In the genomic region with DNA sequence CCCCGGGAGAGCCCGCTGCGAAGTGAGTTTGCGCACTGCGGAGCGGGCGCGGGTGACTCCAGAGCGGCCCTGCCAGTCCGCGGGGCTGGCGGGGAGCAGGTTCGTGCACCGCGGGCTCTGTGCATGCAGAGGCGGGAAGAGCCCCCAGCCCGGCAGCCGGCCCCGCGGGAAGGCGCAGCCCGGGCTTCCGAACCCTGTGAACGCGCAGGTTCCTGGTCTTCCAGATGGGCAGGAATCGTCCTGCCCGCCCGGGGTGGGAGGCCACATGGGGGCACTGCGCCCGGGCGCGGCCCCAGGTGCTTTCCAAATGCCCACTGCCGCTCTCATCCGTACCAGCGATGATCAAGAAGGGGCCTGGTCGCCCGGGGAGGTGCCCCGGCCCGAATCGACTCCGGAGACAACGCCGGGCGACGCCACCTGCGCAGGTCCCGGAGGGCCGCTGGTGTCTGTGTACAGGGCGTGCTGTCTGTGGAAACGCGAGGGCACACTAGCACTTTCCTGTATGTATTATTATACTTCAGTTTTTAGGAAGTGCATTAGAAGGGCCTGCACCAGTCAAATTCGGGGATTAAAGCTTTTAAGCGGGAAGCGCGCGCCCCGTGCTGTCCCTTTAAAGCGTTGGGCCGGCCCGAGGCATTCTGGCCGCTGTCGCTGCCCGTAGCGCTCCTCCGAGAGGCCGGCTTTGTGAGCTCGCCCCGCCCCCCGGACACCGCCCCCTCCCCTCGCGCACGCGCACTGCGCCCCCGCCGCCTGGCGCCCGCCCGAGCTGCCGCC, we compare ENCODE assay signal across 8 cellular contexts. TPM values are rescaled to one million over a fixed set of nuclear protein-coding genes. Genes with fewer than 3 reads are reported as not detected.
DNase-seq lines count a peak whose midpoint lies in the region; ATAC-seq and TF ChIP-seq lines count a peak whose summit lies in the region.

A gene (plus strand): TSS at position 740 of the 774 bp plus-strand sequence. CDS start 3,796 bp downstream, outside the sequence.

- H3K27ac ChIP-seq in mammary epithelial cell (ENCODE audit: insufficient read depth, low read depth, low read length) (peak within 1 kb of the TSS; percentile 57), skin epidermis (peak within 1 kb of the TSS; percentile 70 to 98 (median 93))

- dilution Hi-C loops in mammary epithelial cell (cut with HindIII; ENCODE audit: low sequenced_read_pairs): no loop called here

- BruUV-seq in mammary epithelial cell (replicated peaks; lab: Mats Ljungman, UMichigan): no TSS peak

- peaks cover 16% of the 10 kb centered on the region for H3K36me3 Mint-ChIP-seq in WTC11

- intact Hi-C loops in mammary epithelial cell (cut with micrococcal nuclease): loop anchor here (1.0 to 5.0 kb wide), 3 partner anchors 29 to 108 kb away; a partner anchor contains a TSS

- no peaks in the 10 kb centered on the region for H3K27me3 Mint-ChIP-seq in WTC11 (ENCODE audit: low read depth)

- POLR2A ChIA-PET in WTC11 (lab: Charles Lee): interaction anchor here (0.9 to 1.0 kb wide), 3 partner anchors 29 to 70 kb away, joined by 3 to 5 read pairs (median 3); a partner anchor contains a TSS

- H3K4me3 Mint-ChIP-seq in WTC11: peak within 1 kb of the TSS; percentile 97

- peaks cover 51% of the 10 kb centered on the region for H3K4me1 Mint-ChIP-seq in WTC11

- peaks cover 30% of the 10 kb centered on the region for H3K4me1 ChIP-seq in mammary epithelial cell (ENCODE audit: insufficient read depth, low read length)

- TF ChIP-seq CTCF in WTC11 (IDR thresholded peaks at IDR 0.05) (no peak), mammary epithelial cell (conservative IDR thresholded peaks at IDR 0.05 in 1 of 2, IDR thresholded peaks at IDR 0.05 in 1 of 2; ENCODE audit: extremely low read depth in 1 of 2, insufficient read depth in 1 of 2, low read depth in 1 of 2, low read length in 2 of 2) (peak in 1 of 2 donors; percentile 21)

- H3K36me3 ChIP-seq in mammary epithelial cell (ENCODE audit: insufficient read depth, low read length): peaks cover 3% of the 10 kb centered on the region

- CTCF ChIA-PET in WTC11 (lab: Charles Lee) (interaction anchor here (0.5 to 0.7 kb wide), 3 partner anchors 25 to 37 kb away, joined by 3 read pairs; no protein-coding TSS in a partner anchor), mammary epithelial cell (lab: Charles Lee; ENCODE audit: low non-redundant PET) (interaction anchor here (0.6 kb wide), 2 partner anchors 29 to 862 kb away, joined by 3 to 4 read pairs; no protein-coding TSS in a partner anchor)

- DNase-seq in NK-92 treated with Interleukin-12 subunit alpha and Interleukin-12 subunit beta, amount 100 ng/mL, for 24 hours (lab: John Stamatoyannopoulos, UW): peak; percentile 84
- DNase-seq in NK-92 (lab: John Stamatoyannopoulos, UW; ENCODE audit: unreplicated experiment) (no peak), NCI-H2227 treated with DMSO at 0.1 percent for 48 hours (lab: John Stamatoyannopoulos, UW) (peak; percentile 55), WTC11 (ENCODE audit: low spot score) (peak; percentile 89), mammary epithelial cell (peak; percentile 84), iPS-NIHi11 (ENCODE audit: low spot score) (peak; percentile 100)

- H3K27me3 ChIP-seq in mammary epithelial cell (ENCODE audit: insufficient read depth, low read length): no peaks in the 10 kb centered on the region

- WGBS in mammary epithelial cell (ENCODE audit: low coverage, missing lambda C conversion rate): 1% methylated on average over 42 of the region's 81 CpGs

- peak within 1 kb of the TSS; percentile 69 for H3K9ac ChIP-seq in mammary epithelial cell (ENCODE audit: insufficient read depth, low read length)

- H3K9me3 Mint-ChIP-seq in WTC11: no peaks in the 10 kb centered on the region

- H3K4me2 ChIP-seq in mammary epithelial cell (ENCODE audit: insufficient read depth, low read depth, low read length): peak within 1 kb of the TSS; percentile 90

- H4K20me1 ChIP-seq in mammary epithelial cell (ENCODE audit: insufficient read depth, low read length): peaks cover 3% of the 10 kb centered on the region

- H3K4me3 ChIP-seq in mammary epithelial cell (replicated peaks in 1 of 3; ENCODE audit: insufficient read depth in 1 of 3, low read depth in 2 of 3, low read length in 3 of 3) (peak within 1 kb of the TSS; percentile 84 to 95 (median 89)), skin epidermis (peak within 1 kb of the TSS; percentile 71 to 94 (median 90))

- peaks cover 55% of the 10 kb centered on the region for H3K79me2 ChIP-seq in mammary epithelial cell (ENCODE audit: insufficient read depth, low read length)

- ATAC-seq in HG03066 (IDR thresholded peaks at IDR 0.05; ENCODE audit: low read depth, unreplicated experiment) (peak; percentile 57), WTC11 (peak; percentile 29)

- H3K27ac Mint-ChIP-seq in WTC11: peak within 1 kb of the TSS; percentile 93

- in situ Hi-C loops in mammary epithelial cell (cut with MboI; ENCODE audit: low sequenced_read_pairs in 2 of 2): no loop called here

- H3K9me3 ChIP-seq in mammary epithelial cell (replicated peaks; ENCODE audit: insufficient read depth, low read length): no peaks in the 10 kb centered on the region

- peak within 1 kb of the TSS; percentile 96 for H2AFZ ChIP-seq in mammary epithelial cell (ENCODE audit: low read depth, low read length)

TF ChIP-seq in WTC11, 78 proteins besides CTCF, POLR2A, EP300 and RAD21 (continues in another document):
- peak; percentile 56; the same call in 1 of the 2 replicates for TF ChIP-seq MYBL2 (CRISPR knock-in tag; IDR thresholded peaks at IDR 0.05)
- TF ChIP-seq, protein P1, sequence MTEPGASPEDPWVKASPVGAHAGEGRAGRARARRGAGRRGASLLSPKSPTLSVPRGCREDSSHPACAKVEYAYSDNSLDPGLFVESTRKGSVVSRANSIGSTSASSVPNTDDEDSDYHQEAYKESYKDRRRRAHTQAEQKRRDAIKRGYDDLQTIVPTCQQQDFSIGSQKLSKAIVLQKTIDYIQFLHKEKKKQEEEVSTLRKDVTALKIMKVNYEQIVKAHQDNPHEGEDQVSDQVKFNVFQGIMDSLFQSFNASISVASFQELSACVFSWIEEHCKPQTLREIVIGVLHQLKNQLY (CRISPR knock-in tag; IDR thresholded peaks at IDR 0.05): 0 out of 2 replicates have a peak, but pooled peaks have one; percentile 30
- TF ChIP-seq, protein P2, sequence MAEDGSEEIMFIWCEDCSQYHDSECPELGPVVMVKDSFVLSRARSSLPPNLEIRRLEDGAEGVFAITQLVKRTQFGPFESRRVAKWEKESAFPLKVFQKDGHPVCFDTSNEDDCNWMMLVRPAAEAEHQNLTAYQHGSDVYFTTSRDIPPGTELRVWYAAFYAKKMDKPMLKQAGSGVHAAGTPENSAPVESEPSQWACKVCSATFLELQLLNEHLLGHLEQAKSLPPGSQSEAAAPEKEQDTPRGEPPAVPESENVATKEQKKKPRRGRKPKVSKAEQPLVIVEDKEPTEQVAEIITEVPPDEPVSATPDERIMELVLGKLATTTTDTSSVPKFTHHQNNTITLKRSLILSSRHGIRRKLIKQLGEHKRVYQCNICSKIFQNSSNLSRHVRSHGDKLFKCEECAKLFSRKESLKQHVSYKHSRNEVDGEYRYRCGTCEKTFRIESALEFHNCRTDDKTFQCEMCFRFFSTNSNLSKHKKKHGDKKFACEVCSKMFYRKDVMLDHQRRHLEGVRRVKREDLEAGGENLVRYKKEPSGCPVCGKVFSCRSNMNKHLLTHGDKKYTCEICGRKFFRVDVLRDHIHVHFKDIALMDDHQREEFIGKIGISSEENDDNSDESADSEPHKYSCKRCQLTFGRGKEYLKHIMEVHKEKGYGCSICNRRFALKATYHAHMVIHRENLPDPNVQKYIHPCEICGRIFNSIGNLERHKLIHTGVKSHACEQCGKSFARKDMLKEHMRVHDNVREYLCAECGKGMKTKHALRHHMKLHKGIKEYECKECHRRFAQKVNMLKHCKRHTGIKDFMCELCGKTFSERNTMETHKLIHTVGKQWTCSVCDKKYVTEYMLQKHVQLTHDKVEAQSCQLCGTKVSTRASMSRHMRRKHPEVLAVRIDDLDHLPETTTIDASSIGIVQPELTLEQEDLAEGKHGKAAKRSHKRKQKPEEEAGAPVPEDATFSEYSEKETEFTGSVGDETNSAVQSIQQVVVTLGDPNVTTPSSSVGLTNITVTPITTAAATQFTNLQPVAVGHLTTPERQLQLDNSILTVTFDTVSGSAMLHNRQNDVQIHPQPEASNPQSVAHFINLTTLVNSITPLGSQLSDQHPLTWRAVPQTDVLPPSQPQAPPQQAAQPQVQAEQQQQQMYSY (CRISPR knock-in tag; IDR thresholded peaks at IDR 0.05): no peak
- no peak for TF ChIP-seq RORB (CRISPR knock-in tag; IDR thresholded peaks at IDR 0.05)
- TF ChIP-seq GTF2I (CRISPR knock-in tag; conservative IDR thresholded peaks at IDR 0.05): no peak
- TF ChIP-seq JUN (CRISPR knock-in tag; IDR thresholded peaks at IDR 0.05): no peak
- TF ChIP-seq ETV6 (CRISPR knock-in tag; IDR thresholded peaks at IDR 0.05): peak; percentile 62
- TF ChIP-seq, protein P3, sequence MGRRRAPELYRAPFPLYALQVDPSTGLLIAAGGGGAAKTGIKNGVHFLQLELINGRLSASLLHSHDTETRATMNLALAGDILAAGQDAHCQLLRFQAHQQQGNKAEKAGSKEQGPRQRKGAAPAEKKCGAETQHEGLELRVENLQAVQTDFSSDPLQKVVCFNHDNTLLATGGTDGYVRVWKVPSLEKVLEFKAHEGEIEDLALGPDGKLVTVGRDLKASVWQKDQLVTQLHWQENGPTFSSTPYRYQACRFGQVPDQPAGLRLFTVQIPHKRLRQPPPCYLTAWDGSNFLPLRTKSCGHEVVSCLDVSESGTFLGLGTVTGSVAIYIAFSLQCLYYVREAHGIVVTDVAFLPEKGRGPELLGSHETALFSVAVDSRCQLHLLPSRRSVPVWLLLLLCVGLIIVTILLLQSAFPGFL (CRISPR knock-in tag; IDR thresholded peaks at IDR 0.05; ENCODE audit: borderline replicate concordance): no peak
- no peak for TF ChIP-seq GABPB1 (CRISPR knock-in tag; IDR thresholded peaks at IDR 0.05)
- TF ChIP-seq, protein P4, sequence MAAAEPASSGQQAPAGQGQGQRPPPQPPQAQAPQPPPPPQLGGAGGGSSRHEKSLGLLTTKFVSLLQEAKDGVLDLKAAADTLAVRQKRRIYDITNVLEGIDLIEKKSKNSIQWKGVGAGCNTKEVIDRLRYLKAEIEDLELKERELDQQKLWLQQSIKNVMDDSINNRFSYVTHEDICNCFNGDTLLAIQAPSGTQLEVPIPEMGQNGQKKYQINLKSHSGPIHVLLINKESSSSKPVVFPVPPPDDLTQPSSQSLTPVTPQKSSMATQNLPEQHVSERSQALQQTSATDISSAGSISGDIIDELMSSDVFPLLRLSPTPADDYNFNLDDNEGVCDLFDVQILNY (CRISPR knock-in tag; IDR thresholded peaks at IDR 0.05): 0 out of 2 replicates have a peak, but pooled peaks have one; percentile 40

RNA-seq across cellular contexts. Expression of the gene that starts here (rescaled TPM):
- total RNA-seq in WTC11 (2021) (54.2 to 62.5 TPM (median 56.5 TPM) in 3 replicates), mammary epithelial cell (10 to 100 TPM; 22.3 to 37.9 TPM)
- 32.8 TPM for polyA plus RNA-seq in mammary epithelial cell
- 31.2 TPM for polyA minus RNA-seq in mammary epithelial cell
